In the genomic region with DNA sequence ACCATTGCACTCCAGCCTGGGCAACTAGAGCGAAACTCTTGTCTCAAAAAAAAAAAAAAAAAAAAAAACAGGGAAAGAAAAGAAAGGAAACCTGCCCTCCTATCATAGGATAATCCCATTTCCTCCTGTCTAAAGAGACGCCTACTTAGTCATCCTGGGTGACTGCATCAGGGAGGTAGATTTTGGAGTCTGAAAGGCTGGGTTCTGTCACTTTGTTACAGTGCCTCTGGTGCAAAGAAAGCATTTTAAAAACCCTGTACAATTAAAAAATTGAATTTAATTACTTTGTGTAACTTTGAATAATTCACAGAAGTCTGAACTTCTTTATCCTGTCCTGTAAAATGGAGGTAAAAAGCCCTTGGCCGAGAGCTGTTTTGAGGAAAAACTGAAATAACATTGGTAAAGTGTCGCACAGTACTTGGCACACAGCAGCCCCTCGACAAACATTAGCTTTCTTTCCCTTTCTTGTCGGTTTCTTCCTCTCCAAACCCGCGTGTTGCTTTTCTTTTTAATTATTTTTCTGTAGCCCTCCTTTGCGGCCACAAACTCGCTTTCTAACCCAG, we compare ENCODE assay signal across 8 cellular contexts.
DNase-seq lines count a peak whose midpoint lies in the region; ATAC-seq and TF ChIP-seq lines count a peak whose summit lies in the region.

No MANE protein-coding gene starts in this region.

- H3K27ac ChIP-seq in OCI-LY3 (ENCODE audit: low read length) = peak overlapping the region; percentile 70

- peak overlapping the region; percentile 92 to 97 for H3K4me3 Mint-ChIP-seq in effector memory CD8-positive, alpha-beta T cell
- H3K4me3 Mint-ChIP-seq in nephron = peak overlapping the region; percentile 97 to 100 (median 99)

- H3K9ac ChIP-seq in OCI-LY3 (ENCODE audit: low read length) = peak overlapping the region; percentile 80

- no peak for TF ChIP-seq CTCF in OCI-LY3 (IDR thresholded peaks at IDR 0.05; ENCODE audit: low read depth, low read length)
- TF ChIP-seq CTCF in nephron (IDR thresholded peaks at IDR 0.05; ENCODE audit: unreplicated experiment in 3 of 3) = no peak

- no peaks in the 10 kb centered on the region for H3K9me3 Mint-ChIP-seq in effector memory CD8-positive, alpha-beta T cell
- no peaks in the 10 kb centered on the region for H3K9me3 Mint-ChIP-seq in nephron

- no peaks in the 10 kb centered on the region for H3K9me3 ChIP-seq in OCI-LY3 (ENCODE audit: insufficient read depth, low read length)

- H3K27me3 ChIP-seq in OCI-LY3 (ENCODE audit: low read depth, low read length) = no peaks in the 10 kb centered on the region

- H3K27ac Mint-ChIP-seq in effector memory CD8-positive, alpha-beta T cell = peak overlapping the region; percentile 93 to 96
- H3K27ac Mint-ChIP-seq in nephron = peak overlapping the region; percentile 86 to 94 (median 89)

- peaks cover 35% of the 10 kb centered on the region for H3K36me3 Mint-ChIP-seq in effector memory CD8-positive, alpha-beta T cell (ENCODE audit: insufficient read depth)
- peaks cover 18% of the 10 kb centered on the region for H3K36me3 Mint-ChIP-seq in nephron (ENCODE audit: low read depth)

- H3K4me1 Mint-ChIP-seq in effector memory CD8-positive, alpha-beta T cell (ENCODE audit: low read depth in 2 of 2) = peaks cover 26 to 27% of the 10 kb centered on the region in 2 donors
- H3K4me1 Mint-ChIP-seq in nephron = peaks cover 13% of the 10 kb centered on the region

- H3K36me3 ChIP-seq in OCI-LY3 (replicated peaks; ENCODE audit: low read depth, low read length) = no peaks in the 10 kb centered on the region

- peak overlapping the region; percentile 75 for H3K4me2 ChIP-seq in OCI-LY3 (ENCODE audit: low read length)

- H4K20me1 ChIP-seq in OCI-LY3 (ENCODE audit: insufficient read depth, low read length) = peaks cover 12% of the 10 kb centered on the region; the same call in 1 of the 2 replicates

- peaks cover 8% of the 10 kb centered on the region for H3K4me1 ChIP-seq in OCI-LY3 (ENCODE audit: low read length)

- ATAC-seq in GM21390 (IDR thresholded peaks at IDR 0.05; ENCODE audit: unreplicated experiment) = peak; percentile 4
- ATAC-seq in effector memory CD8-positive, alpha-beta T cell (replicated peaks) = no peak
- no peak for ATAC-seq in HG03521 (IDR thresholded peaks at IDR 0.05; ENCODE audit: unreplicated experiment)
- no peak for ATAC-seq in HG03432 (IDR thresholded peaks at IDR 0.05; ENCODE audit: unreplicated experiment)
- no peak for ATAC-seq in HG03565 (IDR thresholded peaks at IDR 0.05; ENCODE audit: unreplicated experiment)

- no peaks in the 10 kb centered on the region for H3K27me3 Mint-ChIP-seq in effector memory CD8-positive, alpha-beta T cell
- H3K27me3 Mint-ChIP-seq in nephron (ENCODE audit: low read depth) = no peaks in the 10 kb centered on the region

- peak overlapping the region; percentile 82 for H2AFZ ChIP-seq in OCI-LY3 (ENCODE audit: low read depth, low read length)

- H3K4me3 ChIP-seq in OCI-LY3 (ENCODE audit: low read length) = peak overlapping the region; percentile 75

- no peak for DNase-seq in effector memory CD8-positive, alpha-beta T cell
- DNase-seq in middle frontal gyrus (ENCODE audit: extremely low spot score, low spot score) = no peak

- H3K79me2 ChIP-seq in OCI-LY3 (ENCODE audit: low read length) = peaks cover 43% of the 10 kb centered on the region
